In the genomic region with DNA sequence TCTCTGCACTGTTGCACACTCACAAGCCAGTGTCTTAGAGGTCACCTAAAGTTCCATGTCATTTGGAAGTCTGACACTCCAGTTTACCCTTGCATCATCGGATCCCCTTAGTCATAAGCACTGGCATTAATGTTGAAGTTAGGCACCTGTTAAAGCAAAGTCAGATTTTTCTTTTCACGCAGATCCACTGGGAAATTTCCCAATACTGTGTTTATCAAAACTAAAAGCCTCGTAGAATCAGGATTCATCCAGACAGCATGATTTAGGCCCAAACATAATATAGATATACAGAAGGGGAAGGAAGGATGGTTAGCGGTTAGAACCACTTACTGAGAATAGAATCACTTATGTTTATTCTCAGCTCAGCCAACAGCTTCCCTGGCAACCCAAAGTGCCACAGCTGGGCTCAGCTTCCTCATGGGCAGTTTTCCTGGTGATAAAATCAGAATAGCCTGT, we compare ENCODE assay signal across 9 cellular contexts. TPM values are rescaled to one million over a fixed set of nuclear protein-coding genes. Genes with fewer than 3 reads are reported as not detected.
DNase-seq lines count a peak whose midpoint lies in the region; ATAC-seq and TF ChIP-seq lines count a peak whose summit lies in the region.
"Had no signal": no experiment of that assay in that cellular context is flagged by ENCODE, and none has a peak within 500 bp of the region (broad histone marks: within the 10 kb centered on the region; RNA-seq: fewer than 3 reads in every experiment).

No MANE protein-coding gene starts in this region.

- no peaks in the 10 kb centered on the region for H3K27me3 Mint-ChIP-seq in activated CD8-positive, alpha-beta T cell treated with anti-CD3 and anti-CD28 coated beads, Interleukin-2, amount 10 ng/mL, durations not matched to agents 7 days and 5 days (ENCODE audit: low read depth)
- no peaks in the 10 kb centered on the region for H3K27me3 Mint-ChIP-seq in activated CD8-positive, alpha-beta T cell treated with anti-CD3 and anti-CD28 coated beads for 36 hours
- H3K27me3 Mint-ChIP-seq: CD4-positive, alpha-beta memory T cell had no signal

- no peaks in the 10 kb centered on the region for H3K36me3 Mint-ChIP-seq in activated CD8-positive, alpha-beta T cell treated with anti-CD3 and anti-CD28 coated beads, Interleukin-2, amount 10 ng/mL, durations not matched to agents 7 days and 5 days (ENCODE audit: low read depth)
- H3K36me3 Mint-ChIP-seq in activated CD8-positive, alpha-beta T cell treated with anti-CD3 and anti-CD28 coated beads for 36 hours (ENCODE audit: low read depth), result no peaks in the 10 kb centered on the region
- H3K36me3 Mint-ChIP-seq: CD4-positive, alpha-beta memory T cell had no signal

- intact Hi-C loops in activated CD8-positive, alpha-beta T cell treated with anti-CD3 and anti-CD28 coated beads for 36 hours (cut with micrococcal nuclease), result no loop called here

- peak overlapping the region; percentile 36 to 55 for H3K27ac ChIP-seq in thoracic aorta

- no peaks in the 10 kb centered on the region for H3K27me3 ChIP-seq in thoracic aorta (replicated peaks; ENCODE audit: insufficient read depth)

- peaks cover 17% of the 10 kb centered on the region for H3K4me1 Mint-ChIP-seq in activated CD8-positive, alpha-beta T cell treated with anti-CD3 and anti-CD28 coated beads, Interleukin-2, amount 10 ng/mL, durations not matched to agents 7 days and 5 days (ENCODE audit: low read depth)
- H3K4me1 Mint-ChIP-seq in activated CD8-positive, alpha-beta T cell treated with anti-CD3 and anti-CD28 coated beads for 36 hours (ENCODE audit: low read depth), result peaks cover 17% of the 10 kb centered on the region

- no peak for TF ChIP-seq CTCF in activated CD8-positive, alpha-beta T cell treated with anti-CD3 and anti-CD28 coated beads for 36 hours (IDR thresholded peaks at IDR 0.05)
- TF ChIP-seq CTCF in thoracic aorta (IDR thresholded peaks at IDR 0.05), result no peak

- no peaks in the 10 kb centered on the region for H3K36me3 ChIP-seq in thoracic aorta

- H3K9me3 Mint-ChIP-seq in activated CD8-positive, alpha-beta T cell treated with anti-CD3 and anti-CD28 coated beads, Interleukin-2, amount 10 ng/mL, durations not matched to agents 7 days and 5 days (ENCODE audit: insufficient read depth), result no peaks in the 10 kb centered on the region
- no peaks in the 10 kb centered on the region for H3K9me3 Mint-ChIP-seq in activated CD8-positive, alpha-beta T cell treated with anti-CD3 and anti-CD28 coated beads for 36 hours
- H3K9me3 Mint-ChIP-seq: CD4-positive, alpha-beta memory T cell had no signal

- DNase-seq in activated CD8-positive, alpha-beta T cell treated with anti-CD3 and anti-CD28 coated beads, Interleukin-2, amount 10 ng/mL, durations not matched to agents 7 days and 5 days, result no peak
- no peak for DNase-seq in activated CD8-positive, alpha-beta T cell treated with anti-CD3 and anti-CD28 coated beads for 36 hours
- peak; percentile 47 for DNase-seq in NCI-H1092 treated with DMSO at 0.1 percent for 48 hours (lab: John Stamatoyannopoulos, UW)
- DNase-seq in fibroblast of peridontal ligament (ENCODE audit: extremely low read depth), result peak; percentile 69
- DNase-seq in thoracic aorta (ENCODE audit: low spot score), result no peak
- DNase-seq in kidney tubule cell (ENCODE audit: low spot score), result no peak
- no peak for DNase-seq in HuH-7 (ENCODE audit: low spot score)
- DNase-seq in NCI-H1105 (lab: John Stamatoyannopoulos, UW), result no peak
- DNase-seq: CD4-positive, alpha-beta memory T cell had no signal

- no peaks in the 10 kb centered on the region for H3K9me3 ChIP-seq in thoracic aorta

- H3K27ac Mint-ChIP-seq in activated CD8-positive, alpha-beta T cell treated with anti-CD3 and anti-CD28 coated beads, Interleukin-2, amount 10 ng/mL, durations not matched to agents 7 days and 5 days, result peak overlapping the region; percentile 37
- no peak overlapping the region for H3K27ac Mint-ChIP-seq in activated CD8-positive, alpha-beta T cell treated with anti-CD3 and anti-CD28 coated beads for 36 hours

- CTCF ChIA-PET in activated CD8-positive, alpha-beta T cell treated with anti-CD3 and anti-CD28 coated beads, Interleukin-2, amount 10 ng/mL, durations not matched to agents 7 days and 5 days (lab: Charles Lee), result interaction anchor here (0.7 to 1.5 kb wide), 2 partner anchors 11 to 53 kb away, joined by 4 to 5 read pairs; no protein-coding TSS in a partner anchor
- CTCF ChIA-PET in activated CD8-positive, alpha-beta T cell treated with anti-CD3 and anti-CD28 coated beads for 36 hours (lab: Charles Lee), result no interaction called here

- peak; percentile 86 for ATAC-seq in activated CD8-positive, alpha-beta T cell treated with anti-CD3 and anti-CD28 coated beads, Interleukin-2, amount 10 ng/mL, durations not matched to agents 7 days and 5 days
- ATAC-seq in activated CD8-positive, alpha-beta T cell treated with anti-CD3 and anti-CD28 coated beads for 36 hours, result no peak
- no peak for ATAC-seq in thoracic aorta (ENCODE audit: insufficient number of reproducible peaks, low FRiP score, low read depth)

- peaks cover 7 to 16% of the 10 kb centered on the region in 2 donors for H3K4me1 ChIP-seq in thoracic aorta (ENCODE audit: control insufficient read depth in 1 of 2, low read depth in 2 of 2)

- no peak overlapping the region for H3K4me3 ChIP-seq in thoracic aorta

- H3K4me3 Mint-ChIP-seq in activated CD8-positive, alpha-beta T cell treated with anti-CD3 and anti-CD28 coated beads, Interleukin-2, amount 10 ng/mL, durations not matched to agents 7 days and 5 days, result no peak overlapping the region
- no peak overlapping the region for H3K4me3 Mint-ChIP-seq in activated CD8-positive, alpha-beta T cell treated with anti-CD3 and anti-CD28 coated beads for 36 hours
- H3K4me3 Mint-ChIP-seq: CD4-positive, alpha-beta memory T cell had no signal

- POLR2A ChIA-PET in activated CD8-positive, alpha-beta T cell treated with anti-CD3 and anti-CD28 coated beads, Interleukin-2, amount 10 ng/mL, durations not matched to agents 7 days and 5 days (lab: Charles Lee), result no interaction called here
- POLR2A ChIA-PET in activated CD8-positive, alpha-beta T cell treated with anti-CD3 and anti-CD28 coated beads for 36 hours (lab: Charles Lee), result interaction anchor here (0.6 to 0.9 kb wide), 2 partner anchors 18 to 1880 kb away, joined by 3 to 4 read pairs; no protein-coding TSS in a partner anchor

RNA-seq across cellular contexts. Expression of a gene that starts 30.1 kb away (rescaled TPM):
- 10 to 100 TPM; 55.8 to 60.4 TPM for total RNA-seq in activated CD8-positive, alpha-beta T cell treated with anti-CD3 and anti-CD28 coated beads, Interleukin-2, amount 10 ng/mL, durations not matched to agents 7 days and 5 days
- total RNA-seq in activated CD8-positive, alpha-beta T cell treated with anti-CD3 and anti-CD28 coated beads for 36 hours, result 10 to 100 TPM; 52.5 to 53.4 TPM
- total RNA-seq in thoracic aorta, result 10 to 100 TPM; 60.4 to 90.8 TPM

Comparison
In these comparisons a context has a peak if more than half of its experiments do, and no peak if none do; other contexts are left out.
1. DNase-seq: peak in NCI-H1092 treated with DMSO at 0.1 percent for 48 hours (single experiment) and fibroblast of peridontal ligament (single experiment); none in activated CD8-positive, alpha-beta T cell treated with anti-CD3 and anti-CD28 coated beads, Interleukin-2, amount 10 ng/mL, durations not matched to agents 7 days and 5 days (single experiment), activated CD8-positive, alpha-beta T cell treated with anti-CD3 and anti-CD28 coated beads for 36 hours (single experiment), thoracic aorta (single experiment), kidney tubule cell (single experiment), HuH-7 (single experiment) and NCI-H1105 (single experiment).